9 cellular contexts compared by ENCODE assay signal in genomic region chr1:180228648-180229482, GRCh38. TPM values are rescaled to one million over a fixed set of nuclear protein-coding genes. Genes with fewer than 3 reads are reported as not detected.
DNase-seq lines count a peak whose midpoint lies in the region; ATAC-seq and TF ChIP-seq lines count a peak whose summit lies in the region.
"Had no signal": no experiment of that assay in that cellular context is flagged by ENCODE, and none has a peak within 500 bp of the region (broad histone marks: within the 10 kb centered on the region; RNA-seq: fewer than 3 reads in every experiment).

No MANE protein-coding gene starts in this region.

- H3K79me2 ChIP-seq in Karpas-422 (ENCODE audit: low read length) = no peaks in the 10 kb centered on the region

- H3K9me3 ChIP-seq in Karpas-422 (ENCODE audit: low read length) = no peaks in the 10 kb centered on the region
- no peaks in the 10 kb centered on the region for H3K9me3 ChIP-seq in lower lobe of right lung
- H3K9me3 ChIP-seq in upper lobe of right lung = no peaks in the 10 kb centered on the region

- H3K4me1 ChIP-seq in Karpas-422 (ENCODE audit: low read length) (peaks cover 16% of the 10 kb centered on the region), lower lobe of right lung (peaks cover 42% of the 10 kb centered on the region), upper lobe of right lung (peaks cover 37% of the 10 kb centered on the region)

- peak; percentile 25 to 35 for ATAC-seq in lower lobe of right lung
- peak; percentile 14 for ATAC-seq in upper lobe of right lung
- ATAC-seq in HG02870 (IDR thresholded peaks at IDR 0.05; ENCODE audit: unreplicated experiment) = no peak
- ATAC-seq in HG03095 (IDR thresholded peaks at IDR 0.05; ENCODE audit: unreplicated experiment) = no peak

- no peak overlapping the region for H3K27ac ChIP-seq in Karpas-422 (ENCODE audit: low read length)
- no peak overlapping the region for H3K27ac ChIP-seq in brain microvascular endothelial cell
- H3K27ac ChIP-seq in lower lobe of right lung = no peak overlapping the region
- H3K27ac ChIP-seq in upper lobe of right lung = no peak overlapping the region

- peak overlapping the region; percentile 93 for H2AFZ ChIP-seq in Karpas-422 (ENCODE audit: low read length)

- H3K36me3 ChIP-seq in Karpas-422 (ENCODE audit: insufficient read depth, low read length) = no peaks in the 10 kb centered on the region
- H3K36me3 ChIP-seq in brain microvascular endothelial cell (replicated peaks) = no peaks in the 10 kb centered on the region
- no peaks in the 10 kb centered on the region for H3K36me3 ChIP-seq in lower lobe of right lung
- H3K36me3 ChIP-seq in upper lobe of right lung = no peaks in the 10 kb centered on the region

- H3K27me3 ChIP-seq in Karpas-422 (ENCODE audit: low read length) = no peaks in the 10 kb centered on the region
- peaks cover 69% of the 10 kb centered on the region for H3K27me3 ChIP-seq in brain microvascular endothelial cell (replicated peaks)
- H3K27me3 ChIP-seq in lower lobe of right lung (ENCODE audit: low read depth) = peaks cover 94% of the 10 kb centered on the region
- peaks cover 93% of the 10 kb centered on the region for H3K27me3 ChIP-seq in upper lobe of right lung

- TF ChIP-seq CTCF in brain microvascular endothelial cell (IDR thresholded peaks at IDR 0.05; ENCODE audit: low read depth, low read length, missing control alignments) = no peak
- no peak for TF ChIP-seq CTCF in lower lobe of right lung (IDR thresholded peaks at IDR 0.05)
- TF ChIP-seq CTCF in upper lobe of right lung (IDR thresholded peaks at IDR 0.05) = no peak

- in situ Hi-C loops in brain microvascular endothelial cell (cut with HindIII; ENCODE audit: low pct_ligation_motif_present, low sequenced_read_pairs) = no loop called here

- H3K9ac ChIP-seq in Karpas-422 (ENCODE audit: low read length) = peak overlapping the region; percentile 70

- no peaks in the 10 kb centered on the region for H4K20me1 ChIP-seq in Karpas-422 (ENCODE audit: insufficient read depth, low read depth, low read length)

- DNase-seq in activated CD4-positive, alpha-beta T cell treated with anti-CD3 and anti-CD28 coated beads for 48 hours = peak; percentile 36
- DNase-seq in activated CD4-positive, alpha-beta T cell treated with anti-CD3 and anti-CD28 coated beads, Interleukin-2, amount 50 U/mL, for 4 hours = no peak
- peak; percentile 55 for DNase-seq in Karpas-422
- DNase-seq in brain microvascular endothelial cell = no peak
- no peak for DNase-seq in lower lobe of right lung
- peak; percentile 40 for DNase-seq in upper lobe of right lung

- intact Hi-C loops in lower lobe of right lung (cut with DNase I) (no loop called here), upper lobe of right lung (cut with DNase I) (no loop called here)

- H3K9me2 ChIP-seq in Karpas-422 (replicated peaks; ENCODE audit: insufficient read depth, low read length) = no peaks in the 10 kb centered on the region

- H3K4me3 ChIP-seq in Karpas-422 (ENCODE audit: low read length) (peak overlapping the region; percentile 71), brain microvascular endothelial cell (ENCODE audit: low read depth, low read length) (peak overlapping the region; percentile 41), lower lobe of right lung (peak overlapping the region; percentile 70), upper lobe of right lung (peak overlapping the region; percentile 57)

- H3K4me2 ChIP-seq in Karpas-422 (ENCODE audit: low read depth, low read length, poor library complexity, severe bottlenecking) = peak overlapping the region; percentile 93

RNA-seq across cellular contexts. Expression of gene LHX4, which starts 1.2 kb away (rescaled TPM):
- not detected in 2 replicates for total RNA-seq in Karpas-422 (2014; rRNA removed; shearing (Covaris generic); ENCODE audit: low replicate concordance)
- total RNA-seq in lower lobe of right lung (not detected), upper lobe of right lung (not detected)
- total RNA-seq: activated naive CD4-positive, alpha-beta T cell treated with anti-CD3 and anti-CD28 coated beads, Interleukin-2, amount 50 U/mL, for 72 hours had no signal

Comparison
In these comparisons a context has a peak if more than half of its experiments do, and no peak if none do; other contexts are left out.
1. DNase-seq: peak in activated CD4-positive, alpha-beta T cell treated with anti-CD3 and anti-CD28 coated beads for 48 hours (single experiment), Karpas-422 (single experiment) and upper lobe of right lung (single experiment); none in activated CD4-positive, alpha-beta T cell treated with anti-CD3 and anti-CD28 coated beads, Interleukin-2, amount 50 U/mL, for 4 hours (0 of 2), brain microvascular endothelial cell (single experiment) and lower lobe of right lung (single experiment).
2. ATAC-seq: peak in lower lobe of right lung (2 of 2) and upper lobe of right lung (single experiment); none in HG02870 (single experiment) and HG03095 (single experiment).
3. Peak in every context shown above with its lines, with median percentiles within 50 percentile points of each other: H3K4me3 ChIP-seq.